Comparison of ENCODE assay signal across 1 cellular context in the genomic region with DNA sequence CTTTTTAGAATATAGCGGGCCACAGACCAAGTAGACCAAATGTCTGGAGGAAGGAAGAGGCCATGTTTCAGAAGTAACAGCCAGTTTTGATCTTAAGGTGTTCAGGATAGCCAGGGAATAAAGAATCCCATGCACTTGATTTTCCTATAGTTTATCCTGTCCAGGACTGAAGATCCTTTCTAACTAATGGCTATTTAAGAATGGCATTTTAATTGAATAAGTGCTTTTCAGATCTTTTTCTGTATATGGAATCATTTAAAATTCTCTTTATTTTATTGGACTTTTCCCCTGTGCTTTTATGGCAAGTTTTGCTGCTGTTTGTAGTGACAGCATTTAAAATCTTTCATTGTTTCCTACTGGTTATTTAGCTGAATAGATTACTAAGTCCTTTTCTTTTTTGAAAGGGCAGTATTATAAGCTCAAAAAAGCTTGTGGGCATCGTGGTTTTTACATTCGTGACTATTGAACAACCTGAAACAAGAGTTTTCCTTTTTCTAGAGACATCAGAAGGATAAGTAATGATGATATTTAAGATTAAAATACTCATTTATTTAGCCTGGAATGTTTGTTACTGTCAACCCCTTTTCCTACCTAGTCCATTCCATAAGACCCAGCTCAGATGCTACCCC.
TF ChIP-seq lines count a peak whose summit lies in the region.

No MANE protein-coding gene starts in this region.

TF ChIP-seq in WTC11, 78 proteins besides CTCF, POLR2A, EP300 and RAD21 (continued from another document):
- TF ChIP-seq IRF2 (CRISPR knock-in tag; IDR thresholded peaks at IDR 0.05; ENCODE audit: borderline replicate concordance, low read depth) (no peak), HMGA2 (CRISPR knock-in tag; IDR thresholded peaks at IDR 0.05) (no peak), ELF4 (CRISPR knock-in tag; IDR thresholded peaks at IDR 0.05; ENCODE audit: low read depth) (no peak), JUN (CRISPR knock-in tag; IDR thresholded peaks at IDR 0.05) (no peak)
- TF ChIP-seq, protein P1, sequence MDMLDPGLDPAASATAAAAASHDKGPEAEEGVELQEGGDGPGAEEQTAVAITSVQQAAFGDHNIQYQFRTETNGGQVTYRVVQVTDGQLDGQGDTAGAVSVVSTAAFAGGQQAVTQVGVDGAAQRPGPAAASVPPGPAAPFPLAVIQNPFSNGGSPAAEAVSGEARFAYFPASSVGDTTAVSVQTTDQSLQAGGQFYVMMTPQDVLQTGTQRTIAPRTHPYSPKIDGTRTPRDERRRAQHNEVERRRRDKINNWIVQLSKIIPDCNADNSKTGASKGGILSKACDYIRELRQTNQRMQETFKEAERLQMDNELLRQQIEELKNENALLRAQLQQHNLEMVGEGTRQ (CRISPR knock-in tag; IDR thresholded peaks at IDR 0.05): no peak
